Comparison of ENCODE assay signal across 15 cellular contexts in genomic region chr17:10058924-10059683, GRCh38.
DNase-seq lines count a peak whose midpoint lies in the region; ATAC-seq and TF ChIP-seq lines count a peak whose summit lies in the region.
"Had no signal": no experiment of that assay in that cellular context is flagged by ENCODE, and none has a peak within 500 bp of the region (broad histone marks: within the 10 kb centered on the region; RNA-seq: fewer than 3 reads in every experiment).

No MANE protein-coding gene starts in this region.

- H3K4me1 Mint-ChIP-seq in activated B cell treated with CpG ODN at 0.5 μM for 24 hours, result peaks cover 53% of the 10 kb centered on the region
- no peaks in the 10 kb centered on the region for H3K4me1 Mint-ChIP-seq in T-helper 17 cell

- no peak overlapping the region for H4K8ac ChIP-seq in mesenchymal stem cell (ENCODE audit: low read length)

- H4K20me1 ChIP-seq in BLaER1, result no peaks in the 10 kb centered on the region

- H4K91ac ChIP-seq in mesenchymal stem cell (ENCODE audit: low read length), result no peak overlapping the region

- H3K27me3 Mint-ChIP-seq in activated B cell treated with CpG ODN at 0.5 μM for 24 hours (no peaks in the 10 kb centered on the region), T-helper 17 cell (no peaks in the 10 kb centered on the region)

- CTCF ChIA-PET in activated B cell treated with CpG ODN at 0.5 μM for 24 hours (lab: Charles Lee), result no interaction called here

- H2BK12ac ChIP-seq in mesenchymal stem cell (ENCODE audit: low read length in 2 of 2), result no peak overlapping the region

- H3K27ac Mint-ChIP-seq in activated B cell treated with CpG ODN at 0.5 μM for 24 hours, result peak overlapping the region; percentile 77
- no peak overlapping the region for H3K27ac Mint-ChIP-seq in T-helper 17 cell
- H3K27ac Mint-ChIP-seq: activated naive CD4-positive, alpha-beta T cell treated with anti-CD3 and anti-CD28 coated beads, Interleukin-2, amount 50 U/mL, for 72 hours had no signal

- peak overlapping the region; percentile 24; the same call in 1 of the 2 replicates for H3K4me3 ChIP-seq in BLaER1
- H3K4me3 ChIP-seq in mesenchymal stem cell (ENCODE audit: insufficient read depth in 1 of 2, low read depth in 1 of 2, low read length in 2 of 2), result no peak overlapping the region
- H3K4me3 ChIP-seq: PC-9, prostate gland, testis had no signal

- intact Hi-C loops in activated B cell treated with CpG ODN at 0.5 μM for 24 hours (cut with micrococcal nuclease), result no loop called here

- no peak overlapping the region for H3K23ac ChIP-seq in mesenchymal stem cell (ENCODE audit: low read length in 2 of 2)

- peaks cover 9% of the 10 kb centered on the region for H3K79me1 ChIP-seq in mesenchymal stem cell (replicated peaks; ENCODE audit: low read length, poor library complexity, severe bottlenecking)

- peak overlapping the region; percentile 20; the same call in 1 of the 2 replicates for H3K9ac ChIP-seq in BLaER1
- H3K9ac ChIP-seq in mesenchymal stem cell (ENCODE audit: low read length), result peak overlapping the region; percentile 84

- TF ChIP-seq CTCF in activated B cell treated with CpG ODN at 0.5 μM for 24 hours (IDR thresholded peaks at IDR 0.05) (no peak), foreskin keratinocyte (conservative IDR thresholded peaks at IDR 0.05) (no peak)

- H3K4me2 ChIP-seq in BLaER1 (peak overlapping the region; percentile 90), mesenchymal stem cell (ENCODE audit: low read length, poor library complexity, severe bottlenecking) (no peak overlapping the region)
- H3K4me2 ChIP-seq: PC-9 had no signal

- no peak overlapping the region for H3K14ac ChIP-seq in mesenchymal stem cell (ENCODE audit: low read length in 2 of 2)

- no peak overlapping the region for H2AK5ac ChIP-seq in mesenchymal stem cell (ENCODE audit: low read length, severe bottlenecking)

- H3K36me3 ChIP-seq in BLaER1 (no peaks in the 10 kb centered on the region), mesenchymal stem cell (ENCODE audit: control insufficient read depth in 1 of 2, insufficient read depth in 2 of 2, low read depth in 1 of 2, low read length in 2 of 2) (peaks cover 4 to 5% of the 10 kb centered on the region in 2 experiments)
- H3K36me3 ChIP-seq: prostate gland had no signal

- H3K4ac ChIP-seq in mesenchymal stem cell (ENCODE audit: low read depth in 1 of 2, low read length in 2 of 2), result peak overlapping the region in 1 of 2 experiments; percentile 18

- no peak overlapping the region for H2BK120ac ChIP-seq in mesenchymal stem cell (ENCODE audit: low read depth, low read length)

- H3K4me1 ChIP-seq in BLaER1, result peaks cover 76% of the 10 kb centered on the region
- peaks cover 7% of the 10 kb centered on the region for H3K4me1 ChIP-seq in mesenchymal stem cell (ENCODE audit: control insufficient read depth, insufficient read depth, low read depth, low read length)
- H3K4me1 ChIP-seq in foreskin keratinocyte, result no peaks in the 10 kb centered on the region

- H3K27me3 ChIP-seq in BLaER1 (no peaks in the 10 kb centered on the region), mesenchymal stem cell (ENCODE audit: control insufficient read depth in 1 of 2, insufficient read depth in 1 of 2, low read length in 2 of 2) (no peaks in the 10 kb centered on the region), foreskin keratinocyte (peaks cover 2% of the 10 kb centered on the region)
- H3K27me3 ChIP-seq: testis had no signal

- no peak overlapping the region for H3K18ac ChIP-seq in mesenchymal stem cell (ENCODE audit: low read depth in 1 of 2, low read length in 2 of 2)

- H2AFZ ChIP-seq in mesenchymal stem cell (ENCODE audit: low read depth, low read length), result no peak overlapping the region
- H2AFZ ChIP-seq: PC-9 had no signal

- H3K9me3 Mint-ChIP-seq in activated B cell treated with CpG ODN at 0.5 μM for 24 hours, result no peaks in the 10 kb centered on the region
- H3K9me3 Mint-ChIP-seq: activated naive CD4-positive, alpha-beta T cell treated with anti-CD3 and anti-CD28 coated beads, Interleukin-2, amount 50 U/mL, for 72 hours had no signal

- no peak for DNase-seq in activated B cell treated with CpG ODN at 0.5 μM for 24 hours
- DNase-seq in mesenchymal stem cell, result no peak
- DNase-seq in T-helper 17 cell, result no peak
- no peak for DNase-seq in foreskin keratinocyte
- DNase-seq in KG1 (lab: John Stamatoyannopoulos, UW), result no peak
- DNase-seq in NCI-H1105 treated with DMSO at 0.1 percent for 48 hours (lab: John Stamatoyannopoulos, UW), result no peak
- DNase-seq: DMS79, GOT3, NCI-H2171 treated with DMSO at 0.1 percent for 48 hours, PC-9, testis had no signal

- no peak overlapping the region for H2BK5ac ChIP-seq in mesenchymal stem cell (ENCODE audit: low read depth, low read length, poor library complexity, severe bottlenecking)

- peak overlapping the region; percentile 20 for H3K4me3 Mint-ChIP-seq in activated B cell treated with CpG ODN at 0.5 μM for 24 hours
- H3K4me3 Mint-ChIP-seq in T-helper 17 cell, result no peak overlapping the region

- ATAC-seq in GM19455 (IDR thresholded peaks at IDR 0.05; ENCODE audit: unreplicated experiment) (peak; percentile 37), activated B cell treated with CpG ODN at 0.5 μM for 24 hours (ENCODE audit: low read depth) (no peak), T-helper 17 cell (no peak), foreskin keratinocyte (no peak)
- ATAC-seq: activated naive CD4-positive, alpha-beta T cell treated with anti-CD3 and anti-CD28 coated beads, Interleukin-2, amount 50 U/mL, for 72 hours had no signal

- H2BK15ac ChIP-seq in mesenchymal stem cell (ENCODE audit: low read depth, poor library complexity, severe bottlenecking), result no peak overlapping the region

- H3K27ac ChIP-seq in BLaER1, result peak overlapping the region; percentile 49; the same call in 1 of the 2 replicates
- no peak overlapping the region for H3K27ac ChIP-seq in mesenchymal stem cell (ENCODE audit: low read length, poor library complexity, severe bottlenecking)
- no peak overlapping the region for H3K27ac ChIP-seq in foreskin keratinocyte
- H3K27ac ChIP-seq: PC-9, prostate gland, testis had no signal

- 96% methylated on average over 16 of the region's 16 CpGs for WGBS in mesenchymal stem cell

- H3K9me3 ChIP-seq in BLaER1 (peaks cover 15% of the 10 kb centered on the region), mesenchymal stem cell (ENCODE audit: control insufficient read depth, low read length) (no peaks in the 10 kb centered on the region), T-helper 17 cell (ENCODE audit: control insufficient read depth, low read length, poor library complexity, severe bottlenecking) (no peaks in the 10 kb centered on the region)
- H3K9me3 ChIP-seq: prostate gland, testis had no signal

- no peaks in the 10 kb centered on the region for H3K36me3 Mint-ChIP-seq in activated B cell treated with CpG ODN at 0.5 μM for 24 hours (ENCODE audit: low read depth)
- H3K36me3 Mint-ChIP-seq in T-helper 17 cell (ENCODE audit: low read depth), result no peaks in the 10 kb centered on the region
- H3K36me3 Mint-ChIP-seq: activated naive CD4-positive, alpha-beta T cell treated with anti-CD3 and anti-CD28 coated beads, Interleukin-2, amount 50 U/mL, for 72 hours had no signal

- POLR2A ChIA-PET in activated B cell treated with CpG ODN at 0.5 μM for 24 hours (lab: Charles Lee), result interaction anchor here (1.0 to 8.1 kb wide), 3 partner anchors 8 to 25 kb away, joined by 4 to 95 read pairs (median 9); no protein-coding TSS in a partner anchor
